In the genomic region with DNA sequence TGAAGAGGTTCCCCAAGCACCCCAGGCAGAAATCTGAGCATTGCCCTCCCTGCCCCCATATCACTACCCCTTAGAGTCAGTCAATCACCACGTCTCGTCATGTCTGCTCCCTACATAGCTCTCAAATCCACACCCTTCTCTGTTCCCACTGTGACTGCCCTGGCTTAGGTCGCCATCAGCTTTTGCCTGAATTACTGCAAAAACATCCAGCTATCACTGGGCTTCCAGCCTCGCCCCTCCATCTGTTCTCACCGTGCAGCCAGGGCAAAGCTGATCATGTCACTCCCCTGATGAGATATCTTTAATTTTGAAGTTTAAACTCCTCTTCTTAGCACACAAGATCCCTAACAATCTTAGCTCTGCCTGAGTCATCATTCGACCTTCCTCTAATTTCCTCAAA, we compare ENCODE assay signal across 27 cellular contexts.
"Had no signal": no experiment of that assay in that cellular context is flagged by ENCODE, and none has a peak within 500 bp of the region (broad histone marks: within the 10 kb centered on the region; RNA-seq: fewer than 3 reads in every experiment).

No MANE protein-coding gene starts in this region.

- H3K27ac ChIP-seq: epithelial cell of prostate, gastrocnemius medialis, hepatocyte, parathyroid adenoma, psoas muscle, sigmoid colon, suprapubic skin, tibial artery, VCaP had no signal

- ATAC-seq: activated CD4-positive, CD25-positive, alpha-beta regulatory T cell treated with anti-CD3 and anti-CD28 coated beads, Interleukin-2, amount 50 U/mL, for 24 hours; gastrocnemius medialis; naive thymus-derived CD8-positive, alpha-beta T cell; psoas muscle; stimulated activated naive CD8-positive, alpha-beta T cell treated with anti-CD3 and anti-CD28 coated beads, Interleukin-15, amount 100 ng/mL, for 72 hours had no signal

- H3K4me1 ChIP-seq: gastrocnemius medialis, psoas muscle, sigmoid colon, suprapubic skin, tibial artery had no signal

- H3K36me3 ChIP-seq: gastrocnemius medialis, sigmoid colon, suprapubic skin, tibial artery had no signal

- DNase-seq: activated CD4-positive, alpha-beta T cell treated with anti-CD3 and anti-CD28 coated beads for 48 hours; activated CD4-positive, alpha-beta T cell treated with anti-CD3 and anti-CD28 coated beads, Interleukin-2, amount 50 U/mL, for 48 hours; activated CD8-positive, alpha-beta memory T cell treated with anti-CD3 and anti-CD28 coated beads for 24 hours; activated effector memory CD4-positive, alpha-beta T cell treated with Interleukin-2 at 50 U/mL for 16 hours; activated naive CD4-positive, alpha-beta T cell treated with Interleukin-2 at 50 U/mL for 16 hours; anterior cingulate cortex; dermis blood vessel endothelial cell; effector CD4-positive, alpha-beta T cell; gastrocnemius medialis; immature natural killer cell; midbrain; naive thymus-derived CD8-positive, alpha-beta T cell; nucleus accumbens; psoas muscle; sigmoid colon; small intestine; stimulated activated CD4-positive, alpha-beta T cell treated with anti-CD3 and anti-CD28 coated beads, Interleukin-1b, Interleukin-23, amount 100 ng/mL, for 48 hours; stimulated activated CD4-positive, alpha-beta T cell treated with anti-CD3 and anti-CD28 coated beads, Interleukin-4, amount 100 ng/mL, for 4 hours; stimulated activated CD8-positive, alpha-beta memory T cell treated with anti-CD3 and anti-CD28 coated beads, Interleukin-4, amount 100 ng/mL, for 48 hours; stimulated activated naive CD8-positive, alpha-beta T cell treated with anti-CD3 and anti-CD28 coated beads, Interleukin-15, amount 100 ng/mL, for 72 hours; tibial artery had no signal

- H3K4me3 ChIP-seq: gastrocnemius medialis, hepatocyte, psoas muscle, sigmoid colon, suprapubic skin, tibial artery had no signal

- H3K79me2 ChIP-seq: hepatocyte, parathyroid adenoma had no signal

- H2AFZ ChIP-seq: hepatocyte, parathyroid adenoma had no signal

- H3K27me3 ChIP-seq: gastrocnemius medialis, sigmoid colon, tibial artery had no signal

- H3K4me2 ChIP-seq: hepatocyte had no signal

- H3K9me3 ChIP-seq: gastrocnemius medialis, psoas muscle, sigmoid colon, suprapubic skin, tibial artery had no signal

- H3K9ac ChIP-seq: parathyroid adenoma had no signal
